ENCODE assay signal across 30 cellular contexts in genomic region chr20:17840423-17840822, GRCh38.
"Had no signal": no experiment of that assay in that cellular context is flagged by ENCODE, and none has a peak within 500 bp of the region (broad histone marks: within the 10 kb centered on the region; RNA-seq: fewer than 3 reads in every experiment).

No MANE protein-coding gene starts in this region.

- FAIRE-seq: colon had no signal

- DNase-seq: activated CD4-positive, alpha-beta memory T cell treated with anti-CD3 and anti-CD28 coated beads for 36 hours; activated CD4-positive, alpha-beta T cell treated with anti-CD3 and anti-CD28 coated beads for 36 hours; activated CD4-positive, alpha-beta T cell treated with anti-CD3 and anti-CD28 coated beads, Interleukin-2, amount 10 ng/mL, durations not matched to agents 24 days and 14 days; activated CD4-positive, CD25-positive, alpha-beta regulatory T cell; activated CD4-positive, CD25-positive, alpha-beta regulatory T cell treated with anti-CD3 and anti-CD28 coated beads, Interleukin-2, amount 50 U/mL, for 72 hours; activated CD8-positive, alpha-beta memory T cell treated with anti-CD3 and anti-CD28 coated beads, Interleukin-2, amount 10 ng/mL, durations not matched to agents 7 days and 5 days; activated CD8-positive, alpha-beta memory T cell treated with anti-CD3 and anti-CD28 coated beads, Interleukin-2, amount 50 U/mL, for 4 hours; activated CD8-positive, alpha-beta T cell treated with anti-CD3 and anti-CD28 coated beads, Interleukin-2, amount 10 ng/mL, durations not matched to agents 7 days and 5 days; activated gamma-delta T cell; activated naive CD4-positive, alpha-beta T cell; activated naive CD4-positive, alpha-beta T cell treated with anti-CD3 and anti-CD28 coated beads, Interleukin-2, amount 10 ng/mL, durations not matched to agents 7 days and 5 days; activated naive CD8-positive, alpha-beta T cell treated with anti-CD3 and anti-CD28 coated beads, Interleukin-2, amount 10 ng/mL, durations not matched to agents 7 days and 5 days; activated T-cell treated with anti-CD3 and anti-CD28 coated beads, Interleukin-2, amount 50 U/mL, for 1 hour; activated T-cell treated with anti-CD3 and anti-CD28 coated beads, Interleukin-2, amount 50 U/mL, for 72 hours; caudate nucleus; cortex of kidney; dermis blood vessel endothelial cell; effector CD4-positive, alpha-beta T cell; effector memory CD8-positive, alpha-beta T cell; erythroblast; foreskin keratinocyte; gastrocnemius medialis; glutamatergic neuron; heart left ventricle; T-helper 2 cell had no signal

- ATAC-seq: activated CD4-positive, alpha-beta T cell treated with anti-CD3 and anti-CD28 coated beads for 36 hours; activated CD8-positive, alpha-beta memory T cell treated with anti-CD3 and anti-CD28 coated beads, Interleukin-2, amount 10 ng/mL, durations not matched to agents 7 days and 5 days; activated CD8-positive, alpha-beta T cell treated with anti-CD3 and anti-CD28 coated beads, Interleukin-2, amount 10 ng/mL, durations not matched to agents 7 days and 5 days; activated naive CD4-positive, alpha-beta T cell treated with anti-CD3 and anti-CD28 coated beads, Interleukin-2, amount 50 U/mL, for 72 hours; activated T-cell treated with anti-CD3 and anti-CD28 coated beads, Interleukin-2, amount 50 U/mL, for 72 hours; effector memory CD8-positive, alpha-beta T cell; foreskin keratinocyte; gastrocnemius medialis; heart left ventricle had no signal

- H3K27ac ChIP-seq: breast epithelium, foreskin keratinocyte had no signal

- H3K4me1 ChIP-seq: foreskin keratinocyte had no signal

- H3K36me3 ChIP-seq: ascending aorta, breast epithelium, esophagus muscularis mucosa, gastrocnemius medialis, heart left ventricle had no signal

- H3K4me3 ChIP-seq: ascending aorta, breast epithelium, esophagus muscularis mucosa, gastrocnemius medialis, heart left ventricle had no signal

- H3K9me3 ChIP-seq: ascending aorta, breast epithelium, esophagus muscularis mucosa, gastrocnemius medialis had no signal

- H3K27me3 ChIP-seq: ascending aorta, breast epithelium, esophagus muscularis mucosa, foreskin keratinocyte, gastrocnemius medialis, heart left ventricle had no signal
